ENCODE assay signal across 18 cellular contexts in genomic region chr1:157001304-157001703, GRCh38.
"Had no signal": no experiment of that assay in that cellular context is flagged by ENCODE, and none has a peak within 500 bp of the region (broad histone marks: within the 10 kb centered on the region; RNA-seq: fewer than 3 reads in every experiment).

No MANE protein-coding gene starts in this region.

- H3K27ac Mint-ChIP-seq: activated CD8-positive, alpha-beta T cell treated with anti-CD3 and anti-CD28 coated beads for 36 hours; activated naive CD8-positive, alpha-beta T cell; activated T-cell treated with anti-CD3 and anti-CD28 coated beads, Interleukin-2, amount 50 U/mL, for 72 hours; endodermal cell; natural killer cell; stimulated activated memory B cell treated with anti-CD40 and anti-IgM and Interleukin-4, amounts not matched to agents 10 μg/mL and 1 μg/mL and 100 μg/mL, for 72 hours; T-helper 17 cell had no signal

- H3K36me3 ChIP-seq: gastrocnemius medialis, left lung had no signal

- H3K4me1 Mint-ChIP-seq: natural killer cell; stimulated activated memory B cell treated with anti-CD40 and anti-IgM and Interleukin-4, amounts not matched to agents 10 μg/mL and 1 μg/mL and 100 μg/mL, for 72 hours had no signal

- H3K9me3 Mint-ChIP-seq: activated CD8-positive, alpha-beta T cell treated with anti-CD3 and anti-CD28 coated beads for 36 hours; activated T-cell treated with anti-CD3 and anti-CD28 coated beads, Interleukin-2, amount 50 U/mL, for 72 hours; endodermal cell; natural killer cell; stimulated activated memory B cell treated with anti-CD40 and anti-IgM and Interleukin-4, amounts not matched to agents 10 μg/mL and 1 μg/mL and 100 μg/mL, for 72 hours had no signal

- H3K4me3 Mint-ChIP-seq: activated CD8-positive, alpha-beta T cell treated with anti-CD3 and anti-CD28 coated beads for 36 hours; activated naive CD8-positive, alpha-beta T cell; activated T-cell treated with anti-CD3 and anti-CD28 coated beads, Interleukin-2, amount 50 U/mL, for 72 hours; endodermal cell; natural killer cell; stimulated activated memory B cell treated with anti-CD40 and anti-IgM and Interleukin-4, amounts not matched to agents 10 μg/mL and 1 μg/mL and 100 μg/mL, for 72 hours; T-helper 17 cell had no signal

- DNase-seq: activated CD4-positive, alpha-beta T cell treated with anti-CD3 and anti-CD28 coated beads for 4 hours; activated CD8-positive, alpha-beta memory T cell treated with anti-CD3 and anti-CD28 coated beads, Interleukin-2, amount 50 U/mL, for 4 hours; activated CD8-positive, alpha-beta T cell treated with anti-CD3 and anti-CD28 coated beads for 36 hours; activated gamma-delta T cell treated with Interleukin-2 at 50 U/mL for 16 hours; activated T-cell treated with anti-CD3 and anti-CD28 coated beads, Interleukin-2, amount 50 U/mL, for 72 hours; amygdala; dorsolateral prefrontal cortex; endodermal cell; gastrocnemius medialis; kidney; left lung; mucosa of descending colon; natural killer cell; posterior cingulate gyrus; stimulated activated CD4-positive, alpha-beta T cell treated with anti-CD3 and anti-CD28 coated beads, Interleukin-2, amount 100 ng/mL, for 48 hours; T-helper 17 cell had no signal

- H3K27me3 ChIP-seq: dorsolateral prefrontal cortex, gastrocnemius medialis, left lung had no signal

- ATAC-seq: activated CD8-positive, alpha-beta T cell treated with anti-CD3 and anti-CD28 coated beads for 36 hours; activated T-cell treated with anti-CD3 and anti-CD28 coated beads, Interleukin-2, amount 50 U/mL, for 72 hours; gastrocnemius medialis; left lung; mucosa of descending colon; natural killer cell; stimulated activated memory B cell treated with anti-CD40 and anti-IgM and Interleukin-4, amounts not matched to agents 10 μg/mL and 1 μg/mL and 100 μg/mL, for 72 hours; T-helper 17 cell had no signal

- H3K36me3 Mint-ChIP-seq: natural killer cell; stimulated activated memory B cell treated with anti-CD40 and anti-IgM and Interleukin-4, amounts not matched to agents 10 μg/mL and 1 μg/mL and 100 μg/mL, for 72 hours had no signal

- H3K4me3 ChIP-seq: dorsolateral prefrontal cortex, gastrocnemius medialis, left lung, mucosa of descending colon had no signal

- FAIRE-seq: kidney had no signal
